23 cellular contexts compared by ENCODE assay signal in the genomic region with DNA sequence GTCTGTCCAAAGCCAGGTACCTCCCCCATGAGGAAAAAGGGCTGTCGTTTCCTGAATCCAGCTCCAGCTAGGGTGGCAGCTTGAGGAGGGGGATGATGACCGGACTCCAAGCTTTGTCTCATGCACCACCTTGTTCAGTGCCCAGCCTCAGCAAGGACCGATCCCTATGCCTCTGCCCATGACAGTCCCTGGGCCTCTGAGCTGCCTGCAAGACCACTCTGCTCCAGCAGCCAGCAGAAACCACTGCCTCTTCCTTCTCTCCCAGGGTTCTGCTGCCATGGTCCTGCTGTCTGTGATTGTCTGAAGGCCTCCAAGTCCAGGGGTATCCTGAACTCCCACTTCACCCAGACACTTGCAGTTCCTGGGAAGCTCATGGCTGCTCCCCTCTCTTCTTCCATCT. TPM values are rescaled to one million over a fixed set of nuclear protein-coding genes. Genes with fewer than 3 reads are reported as not detected.
A peak's percentile ranks its signal among the peaks of the same experiment; 100 is the strongest.
DNase-seq lines count a peak whose midpoint lies in the region; ATAC-seq and TF ChIP-seq lines count a peak whose summit lies in the region.
"Had no signal": no experiment of that assay in that cellular context is flagged by ENCODE, and none has a peak within 500 bp of the region (broad histone marks: within the 10 kb centered on the region; RNA-seq: fewer than 3 reads in every experiment).

No MANE protein-coding gene starts in this region.

- no peaks in the 10 kb centered on the region for H3K36me3 Mint-ChIP-seq in activated CD4-positive, alpha-beta T cell treated with anti-CD3 and anti-CD28 coated beads, Interleukin-2, amount 10 ng/mL, durations not matched to agents 24 days and 14 days (ENCODE audit: low read depth)
- H3K36me3 Mint-ChIP-seq in CD8-positive, alpha-beta T cell: no peaks in the 10 kb centered on the region
- no peaks in the 10 kb centered on the region for H3K36me3 Mint-ChIP-seq in naive thymus-derived CD8-positive, alpha-beta T cell

- no peaks in the 10 kb centered on the region for H3K9me3 ChIP-seq in CD8-positive, alpha-beta T cell (ENCODE audit: low read length)
- no peaks in the 10 kb centered on the region for H3K9me3 ChIP-seq in Loucy (ENCODE audit: insufficient read depth, low read depth, low read length)
- H3K9me3 ChIP-seq: SJCRH30 had no signal

- H3K9me2 ChIP-seq in Loucy (replicated peaks; ENCODE audit: low read depth, low read length): no peaks in the 10 kb centered on the region

- H3K27me3 Mint-ChIP-seq in activated CD4-positive, alpha-beta T cell treated with anti-CD3 and anti-CD28 coated beads, Interleukin-2, amount 10 ng/mL, durations not matched to agents 24 days and 14 days: no peaks in the 10 kb centered on the region
- no peaks in the 10 kb centered on the region for H3K27me3 Mint-ChIP-seq in CD8-positive, alpha-beta T cell (ENCODE audit: low read depth)
- no peaks in the 10 kb centered on the region for H3K27me3 Mint-ChIP-seq in naive thymus-derived CD8-positive, alpha-beta T cell

- peaks cover 25% of the 10 kb centered on the region for H3K4me1 ChIP-seq in CD8-positive, alpha-beta T cell (ENCODE audit: insufficient read depth, low read length)
- peaks cover 64% of the 10 kb centered on the region for H3K4me1 ChIP-seq in Loucy (ENCODE audit: insufficient read depth, low read length, poor library complexity, severe bottlenecking)
- H3K4me1 ChIP-seq: SJCRH30 had no signal

- POLR2A ChIA-PET in CD8-positive, alpha-beta T cell (lab: Charles Lee): interaction anchor here (1.0 kb wide), 1 partner anchor 18 kb away, joined by 4 read pairs; no protein-coding TSS in a partner anchor
- POLR2A ChIA-PET in naive thymus-derived CD8-positive, alpha-beta T cell (lab: Charles Lee): interaction anchor here (0.7 to 0.9 kb wide), 3 partner anchors 18 to 55 kb away, joined by 3 read pairs; no protein-coding TSS in a partner anchor

- H3K27ac ChIP-seq in CD8-positive, alpha-beta T cell (ENCODE audit: low read depth, low read length): no peak overlapping the region
- H3K27ac ChIP-seq: C4-2B, KMS-11, SJCRH30 had no signal

- intact Hi-C loops in activated CD4-positive, alpha-beta T cell treated with anti-CD3 and anti-CD28 coated beads, Interleukin-2, amount 10 ng/mL, durations not matched to agents 24 days and 14 days (cut with micrococcal nuclease): no loop called here
- intact Hi-C loops in CD8-positive, alpha-beta T cell (cut with DNase I, micrococcal nuclease): no loop called here
- intact Hi-C loops in sciatic nerve (cut with DNase I): no loop called here

- H4K20me1 ChIP-seq in Loucy (ENCODE audit: insufficient read depth, low read length, poor library complexity, severe bottlenecking): no peaks in the 10 kb centered on the region

- peaks cover 26% of the 10 kb centered on the region for H3K4me1 Mint-ChIP-seq in activated CD4-positive, alpha-beta T cell treated with anti-CD3 and anti-CD28 coated beads, Interleukin-2, amount 10 ng/mL, durations not matched to agents 24 days and 14 days
- H3K4me1 Mint-ChIP-seq in CD8-positive, alpha-beta T cell (ENCODE audit: low read depth): peaks cover 39% of the 10 kb centered on the region
- peaks cover 23 to 51% (median 38%) of the 10 kb centered on the region in 4 donors for H3K4me1 Mint-ChIP-seq in naive thymus-derived CD8-positive, alpha-beta T cell

- peak overlapping the region; percentile 30 for H3K27ac Mint-ChIP-seq in activated CD4-positive, alpha-beta T cell treated with anti-CD3 and anti-CD28 coated beads, Interleukin-2, amount 10 ng/mL, durations not matched to agents 24 days and 14 days
- no peak overlapping the region for H3K27ac Mint-ChIP-seq in CD8-positive, alpha-beta T cell
- H3K27ac Mint-ChIP-seq in naive thymus-derived CD8-positive, alpha-beta T cell: peak overlapping the region in 7 of 10 donors; percentile 22 to 82 (median 74)

- H3F3A ChIP-seq in Loucy (ENCODE audit: low read depth): no peaks in the 10 kb centered on the region; the same call in 1 of the 2 replicates

- DNase-seq in activated CD4-positive, alpha-beta T cell treated with anti-CD3 and anti-CD28 coated beads, Interleukin-2, amount 10 ng/mL, durations not matched to agents 24 days and 14 days: no peak
- DNase-seq in activated CD4-positive, alpha-beta T cell treated with anti-CD3 and anti-CD28 coated beads for 4 hours: no peak
- DNase-seq in CD8-positive, alpha-beta T cell: no peak
- no peak for DNase-seq in naive thymus-derived CD8-positive, alpha-beta T cell
- DNase-seq in HCEC 1CT (no peak), sciatic nerve (ENCODE audit: low spot score) (no peak), NCI-H1930 (lab: John Stamatoyannopoulos, UW) (no peak)
- DNase-seq: DMS53, EL, GF-D8, H7, NCI-H1694 treated with DMSO at 0.1 percent for 48 hours, NCI-H446, NCI-H526 treated with DMSO at 0.1 percent for 48 hours, OCI-M1, SJCRH30 had no signal

- H3K9ac ChIP-seq in Loucy (ENCODE audit: low read depth, low read length, poor library complexity, severe bottlenecking): peak overlapping the region; percentile 80
- H3K9ac ChIP-seq: KMS-11 had no signal

- H3K4me3 Mint-ChIP-seq in activated CD4-positive, alpha-beta T cell treated with anti-CD3 and anti-CD28 coated beads, Interleukin-2, amount 10 ng/mL, durations not matched to agents 24 days and 14 days: no peak overlapping the region
- peak overlapping the region; percentile 8 for H3K4me3 Mint-ChIP-seq in CD8-positive, alpha-beta T cell
- peak overlapping the region in 2 of 10 donors; percentile 13 to 20 for H3K4me3 Mint-ChIP-seq in naive thymus-derived CD8-positive, alpha-beta T cell

- TF ChIP-seq CTCF in CD8-positive, alpha-beta T cell (IDR thresholded peaks at IDR 0.05): no peak
- TF ChIP-seq CTCF in Loucy (conservative IDR thresholded peaks at IDR 0.05; ENCODE audit: low read length): no peak

- peak overlapping the region; percentile 66 for H3K4me2 ChIP-seq in Loucy (ENCODE audit: low read depth, low read length, poor library complexity, severe bottlenecking)
- H3K4me2 ChIP-seq: KMS-11 had no signal

- no peak overlapping the region for H3K4me3 ChIP-seq in CD8-positive, alpha-beta T cell (ENCODE audit: low read depth, low read length)
- H3K4me3 ChIP-seq in Loucy (ENCODE audit: low read length, poor library complexity, severe bottlenecking): no peak overlapping the region
- H3K4me3 ChIP-seq: SJCRH30 had no signal

- no peaks in the 10 kb centered on the region for H3K9me3 Mint-ChIP-seq in activated CD4-positive, alpha-beta T cell treated with anti-CD3 and anti-CD28 coated beads, Interleukin-2, amount 10 ng/mL, durations not matched to agents 24 days and 14 days
- H3K9me3 Mint-ChIP-seq in CD8-positive, alpha-beta T cell: no peaks in the 10 kb centered on the region
- no peaks in the 10 kb centered on the region for H3K9me3 Mint-ChIP-seq in naive thymus-derived CD8-positive, alpha-beta T cell

- CTCF ChIA-PET in CD8-positive, alpha-beta T cell (lab: Charles Lee): interaction anchor here (1.8 to 2.6 kb wide), 2 partner anchors 9 to 33 kb away, joined by 6 to 11 read pairs; no protein-coding TSS in a partner anchor

- no peak overlapping the region; the same call in 1 of the 2 replicates for H2AFZ ChIP-seq in Loucy (ENCODE audit: low read length)

- H3K27me3 ChIP-seq in CD8-positive, alpha-beta T cell (ENCODE audit: insufficient read depth, low read length): no peaks in the 10 kb centered on the region
- no peaks in the 10 kb centered on the region for H3K27me3 ChIP-seq in Loucy (ENCODE audit: insufficient read depth, low read length, poor library complexity, severe bottlenecking)
- H3K27me3 ChIP-seq: SJCRH30 had no signal

- H3K36me3 ChIP-seq in CD8-positive, alpha-beta T cell (ENCODE audit: insufficient read depth, low read length): no peaks in the 10 kb centered on the region
- no peaks in the 10 kb centered on the region for H3K36me3 ChIP-seq in Loucy (ENCODE audit: insufficient read depth, low read length)
- H3K36me3 ChIP-seq: SJCRH30 had no signal

- no peaks in the 10 kb centered on the region for H3K79me2 ChIP-seq in Loucy (ENCODE audit: insufficient read depth, low read length)

- ATAC-seq in CD8-positive, alpha-beta T cell: no peak
- no peak for ATAC-seq in naive thymus-derived CD8-positive, alpha-beta T cell
- ATAC-seq in sciatic nerve: no peak

RNA-seq across cellular contexts. Expression of gene GDF10, which starts 21.3 kb away (rescaled TPM):
- total RNA-seq in activated CD4-positive, alpha-beta T cell treated with anti-CD3 and anti-CD28 coated beads, Interleukin-2, amount 10 ng/mL, durations not matched to agents 24 days and 14 days: 0.49 and 0.59 TPM in 2 replicates
- total RNA-seq in CD8-positive, alpha-beta T cell: under 1 TPM in 1 of 2 experiments, not detected in 1; 0.22 TPM
- under 1 TPM; 0.74 to 0.75 TPM for total RNA-seq in naive thymus-derived CD8-positive, alpha-beta T cell
- under 1 TPM in 2 of 3 donors, not detected in 1; 0.26 to 0.60 TPM for polyA plus RNA-seq in naive thymus-derived CD8-positive, alpha-beta T cell
- 14.4 TPM for total RNA-seq in sciatic nerve
- total RNA-seq: A172, H7, HT1080, MCF 10A, SJCRH30 had no signal

RNA-seq across cellular contexts. Expression of gene GDF2, which starts 43.5 kb away (rescaled TPM):
- not detected in 2 replicates for total RNA-seq in activated CD4-positive, alpha-beta T cell treated with anti-CD3 and anti-CD28 coated beads, Interleukin-2, amount 10 ng/mL, durations not matched to agents 24 days and 14 days
- total RNA-seq in CD8-positive, alpha-beta T cell: not detected
- total RNA-seq in naive thymus-derived CD8-positive, alpha-beta T cell: not detected
- not detected for polyA plus RNA-seq in naive thymus-derived CD8-positive, alpha-beta T cell
- not detected for total RNA-seq in sciatic nerve
- total RNA-seq: A172, H7, HT1080, MCF 10A, SJCRH30 had no signal
- polyA plus RNA-seq: AG04450 had no signal
